ENCODE assay signal across 8 cellular contexts in the genomic region with DNA sequence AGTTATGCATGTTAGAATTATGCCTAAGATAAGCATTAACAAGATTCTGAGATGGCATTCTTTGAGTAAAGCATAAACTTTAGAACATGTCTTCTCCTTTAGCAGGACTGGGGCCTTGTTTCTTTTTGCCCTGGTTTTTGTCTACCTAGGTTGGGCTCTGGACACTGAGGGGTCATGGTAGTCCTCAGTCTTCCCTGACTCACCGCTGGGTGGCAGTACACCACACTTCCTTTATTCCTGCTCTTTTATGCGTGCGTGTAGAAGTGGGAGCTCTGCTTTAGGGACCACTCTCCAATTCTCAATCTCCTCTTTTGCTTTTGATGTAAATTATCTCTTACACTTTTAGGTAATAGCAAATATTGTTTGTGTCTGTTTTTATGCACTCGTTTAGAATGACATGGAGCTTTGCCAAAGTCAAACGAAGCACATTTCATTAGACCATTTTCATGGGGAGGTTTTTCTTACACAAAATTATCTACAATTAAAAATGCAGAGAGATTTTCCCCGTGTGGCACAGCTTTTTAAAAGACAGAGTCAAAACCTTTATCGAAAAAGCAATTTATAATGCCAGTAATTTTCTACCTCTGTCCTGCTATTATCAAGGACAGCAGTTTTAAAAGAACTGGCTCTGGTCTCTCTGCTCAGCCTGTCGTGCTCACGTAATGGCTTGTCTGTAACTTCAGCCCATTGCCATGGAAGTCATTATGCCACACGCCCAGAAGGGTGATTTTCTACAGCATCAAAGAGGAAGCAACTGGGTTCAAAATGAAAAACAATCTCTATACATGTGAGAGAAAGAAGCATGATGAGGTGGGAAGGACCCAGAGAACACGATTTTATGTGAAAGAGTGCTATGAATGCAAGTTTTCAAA.
A peak's percentile ranks its signal among the peaks of the same experiment; 100 is the strongest.
DNase-seq lines count a peak whose midpoint lies in the region; ATAC-seq and TF ChIP-seq lines count a peak whose summit lies in the region.

No MANE protein-coding gene starts in this region.

- H2AK5ac ChIP-seq in neuronal stem cell (ENCODE audit: low read depth, low read length) = no peak overlapping the region

- H2BK120ac ChIP-seq in neuronal stem cell (ENCODE audit: low read depth, low read length) = no peak overlapping the region

- no CpG with 5 or more reads among the region's 11 CpGs for WGBS in neuronal stem cell (ENCODE audit: extremely low coverage in 2 of 2, insufficient read length in 2 of 2, insufficient replicate concordance in 1 of 2), 2 donors

- H2BK5ac ChIP-seq in neuronal stem cell (ENCODE audit: low read length) = no peak overlapping the region

- H3K14ac ChIP-seq in neuronal stem cell (ENCODE audit: low read length) = no peak overlapping the region

- no peaks in the 10 kb centered on the region for H3K27me3 Mint-ChIP-seq in activated T-cell treated with anti-CD3 and anti-CD28 coated beads, Interleukin-2, amount 50 U/mL, for 72 hours (ENCODE audit: low read depth)
- no peaks in the 10 kb centered on the region for H3K27me3 Mint-ChIP-seq in stimulated activated naive CD8-positive, alpha-beta T cell treated with anti-CD3 and anti-CD28 coated beads, Interleukin-15, amount 100 ng/mL, for 72 hours

- ATAC-seq in HG03108 (IDR thresholded peaks at IDR 0.05; ENCODE audit: unreplicated experiment) = peak; percentile 71
- peak; percentile 90 to 91 for ATAC-seq in activated T-cell treated with anti-CD3 and anti-CD28 coated beads, Interleukin-2, amount 50 U/mL, for 72 hours (replicated peaks in 1 of 2)
- peak; percentile 89 for ATAC-seq in stimulated activated naive CD8-positive, alpha-beta T cell treated with anti-CD3 and anti-CD28 coated beads, Interleukin-15, amount 100 ng/mL, for 72 hours
- ATAC-seq in GM21723 (IDR thresholded peaks at IDR 0.05; ENCODE audit: unreplicated experiment) = no peak

- H3K4me1 Mint-ChIP-seq in activated T-cell treated with anti-CD3 and anti-CD28 coated beads, Interleukin-2, amount 50 U/mL, for 72 hours (ENCODE audit: low read depth) = peaks cover 41% of the 10 kb centered on the region
- H3K4me1 Mint-ChIP-seq in stimulated activated naive CD8-positive, alpha-beta T cell treated with anti-CD3 and anti-CD28 coated beads, Interleukin-15, amount 100 ng/mL, for 72 hours = peaks cover 34% of the 10 kb centered on the region

- no peaks in the 10 kb centered on the region for H3K79me1 ChIP-seq in neuronal stem cell (ENCODE audit: low read depth, low read length)

- peak; percentile 85 for TF ChIP-seq CTCF in GM13977 (IDR thresholded peaks at IDR 0.05; ENCODE audit: extremely low read depth, insufficient read depth, missing control alignments)

- no peak overlapping the region for H2AFZ ChIP-seq in neuronal stem cell (ENCODE audit: low read length)

- no peak overlapping the region for H3K4me2 ChIP-seq in neuronal stem cell (ENCODE audit: insufficient read depth, low read length, poor library complexity, severe bottlenecking)

- peaks cover 6% of the 10 kb centered on the region in 2 donors for H3K4me1 ChIP-seq in neuronal stem cell (ENCODE audit: control insufficient read depth in 2 of 2, insufficient read depth in 1 of 2, low read depth in 1 of 2, low read length in 2 of 2)

- peak overlapping the region; percentile 64 for H3K27ac Mint-ChIP-seq in activated T-cell treated with anti-CD3 and anti-CD28 coated beads, Interleukin-2, amount 50 U/mL, for 72 hours
- H3K27ac Mint-ChIP-seq in stimulated activated naive CD8-positive, alpha-beta T cell treated with anti-CD3 and anti-CD28 coated beads, Interleukin-15, amount 100 ng/mL, for 72 hours = peak overlapping the region in 1 of 2 donors; percentile 88

- no peak overlapping the region for H3K4ac ChIP-seq in neuronal stem cell (ENCODE audit: low read length)

- no peak overlapping the region for H3K27ac ChIP-seq in neuronal stem cell (replicated peaks; ENCODE audit: low read length)

- H4K91ac ChIP-seq in neuronal stem cell (ENCODE audit: low read depth, low read length, poor library complexity) = no peak overlapping the region

- H3K4me3 ChIP-seq in neuronal stem cell (ENCODE audit: low read length in 2 of 2) = no peak overlapping the region

- H3K9me3 Mint-ChIP-seq in activated T-cell treated with anti-CD3 and anti-CD28 coated beads, Interleukin-2, amount 50 U/mL, for 72 hours = no peaks in the 10 kb centered on the region
- H3K9me3 Mint-ChIP-seq in stimulated activated naive CD8-positive, alpha-beta T cell treated with anti-CD3 and anti-CD28 coated beads, Interleukin-15, amount 100 ng/mL, for 72 hours = no peaks in the 10 kb centered on the region

- in situ Hi-C loops in GM13977 (cut with MboI; ENCODE audit: low pct_unique_long_range_greater_than_20kb, low sequenced_read_pairs, unreplicated experiment) = loop anchor here (10.0 kb wide), 1 partner anchor 615 kb away; no protein-coding TSS in a partner anchor

- no peaks in the 10 kb centered on the region for H3K9me3 ChIP-seq in neuronal stem cell (replicated peaks in 1 of 2; ENCODE audit: control insufficient read depth in 2 of 2, insufficient read depth in 1 of 2, low read depth in 1 of 2, low read length in 2 of 2)

- no peak overlapping the region for H2BK15ac ChIP-seq in neuronal stem cell (ENCODE audit: low read length)

- DNase-seq in GM13977 (ENCODE audit: low spot score) (peak; percentile 45), OCI-M1 (lab: John Stamatoyannopoulos, UW) (peak; percentile 82), fibroblast of the conjunctiva (ENCODE audit: low read depth) (peak; percentile 70), neuronal stem cell (ENCODE audit: low spot score) (peak; percentile 61)
- peak; percentile 71 to 81 for DNase-seq in activated T-cell treated with anti-CD3 and anti-CD28 coated beads, Interleukin-2, amount 50 U/mL, for 72 hours
- DNase-seq in stimulated activated naive CD8-positive, alpha-beta T cell treated with anti-CD3 and anti-CD28 coated beads, Interleukin-15, amount 100 ng/mL, for 72 hours = peak; percentile 47 to 68

- no peaks in the 10 kb centered on the region for H3K27me3 ChIP-seq in neuronal stem cell (ENCODE audit: control insufficient read depth in 3 of 3, insufficient read depth in 3 of 3, low read depth in 1 of 3, low read length in 3 of 3)

- no peaks in the 10 kb centered on the region for H3K36me3 Mint-ChIP-seq in activated T-cell treated with anti-CD3 and anti-CD28 coated beads, Interleukin-2, amount 50 U/mL, for 72 hours (ENCODE audit: insufficient read depth in 2 of 2)

- no peak overlapping the region for H4K8ac ChIP-seq in neuronal stem cell (ENCODE audit: low read depth, low read length)

- H3K36me3 ChIP-seq in neuronal stem cell (replicated peaks in 1 of 2; ENCODE audit: control insufficient read depth in 2 of 2, insufficient read depth in 2 of 2, low read length in 2 of 2) = no peaks in the 10 kb centered on the region

- H2BK12ac ChIP-seq in neuronal stem cell (ENCODE audit: low read length) = no peak overlapping the region

- no peak overlapping the region for H3K18ac ChIP-seq in neuronal stem cell (ENCODE audit: low read length)

- H3K9ac ChIP-seq in neuronal stem cell (ENCODE audit: low read depth, low read length, poor library complexity) = no peak overlapping the region

- peak overlapping the region; percentile 25 to 64 for H3K4me3 Mint-ChIP-seq in activated T-cell treated with anti-CD3 and anti-CD28 coated beads, Interleukin-2, amount 50 U/mL, for 72 hours
- H3K4me3 Mint-ChIP-seq in stimulated activated naive CD8-positive, alpha-beta T cell treated with anti-CD3 and anti-CD28 coated beads, Interleukin-15, amount 100 ng/mL, for 72 hours = peak overlapping the region in 1 of 2 donors; percentile 51

- H3K23ac ChIP-seq in neuronal stem cell (ENCODE audit: low read depth, low read length, poor library complexity) = no peak overlapping the region
